Comparison of ENCODE assay signal across 17 cellular contexts in the genomic region with DNA sequence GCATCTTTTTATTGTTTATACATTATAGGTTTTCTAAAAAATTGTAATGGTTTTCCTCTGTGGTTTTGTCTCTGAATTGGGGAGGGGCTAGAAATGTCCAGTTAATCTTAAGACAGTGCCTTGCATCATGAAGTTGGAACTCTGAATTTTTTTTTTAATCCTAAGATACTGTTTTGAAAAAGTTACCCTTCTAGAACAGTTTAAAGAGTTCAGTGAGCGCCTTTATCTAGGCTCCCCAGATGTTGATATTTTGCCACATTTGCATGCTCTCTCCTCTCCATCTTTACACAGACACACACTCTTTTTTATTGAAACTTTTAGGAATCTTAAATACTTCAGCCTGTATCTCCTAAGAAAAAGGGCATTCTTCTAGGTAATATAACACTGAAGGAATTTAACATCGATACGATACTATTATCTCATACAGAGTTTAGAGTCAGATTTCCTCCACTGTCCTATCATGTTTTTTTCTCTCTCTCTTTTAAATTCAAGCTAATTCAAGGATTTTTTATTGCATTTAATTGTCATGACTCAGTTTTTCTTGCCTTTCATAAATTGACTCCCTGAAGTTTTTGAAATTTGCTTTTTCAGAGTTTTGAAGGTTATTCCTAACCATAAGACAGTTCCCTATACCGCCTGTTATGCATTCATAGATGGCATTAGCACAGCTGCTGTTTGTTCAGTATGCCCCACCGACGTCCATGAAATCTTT.
"Had no signal": no experiment of that assay in that cellular context is flagged by ENCODE, and none has a peak within 500 bp of the region (broad histone marks: within the 10 kb centered on the region; RNA-seq: fewer than 3 reads in every experiment).

No MANE protein-coding gene starts in this region.

- ATAC-seq: activated CD8-positive, alpha-beta T cell treated with anti-CD3 and anti-CD28 coated beads for 36 hours; esophagus mucosa; gastrocnemius medialis; left ventricle myocardium superior had no signal

- DNase-seq: activated CD4-positive, alpha-beta T cell treated with anti-CD3 and anti-CD28 coated beads, Interleukin-2, amount 10 ng/mL, durations not matched to agents 24 days and 14 days; activated CD4-positive, CD25-positive, alpha-beta regulatory T cell; activated CD8-positive, alpha-beta T cell treated with anti-CD3 and anti-CD28 coated beads for 36 hours; activated naive CD4-positive, alpha-beta T cell treated with Interleukin-2 at 50 U/mL for 16 hours; activated T-cell treated with anti-CD3 and anti-CD28 coated beads, Interleukin-2, amount 50 U/mL, for 24 hours; anterior cingulate cortex; caudate nucleus; gastrocnemius medialis; heart left ventricle; left ventricle myocardium superior; occipital lobe; posterior cingulate gyrus; stimulated activated naive CD4-positive, alpha-beta T cell; thyroid gland had no signal

- H3K27ac ChIP-seq: thyroid gland had no signal

- H3K9me3 Mint-ChIP-seq: activated CD4-positive, alpha-beta T cell treated with anti-CD3 and anti-CD28 coated beads, Interleukin-2, amount 10 ng/mL, durations not matched to agents 24 days and 14 days; activated CD8-positive, alpha-beta T cell treated with anti-CD3 and anti-CD28 coated beads for 36 hours; activated T-cell treated with anti-CD3 and anti-CD28 coated beads, Interleukin-2, amount 50 U/mL, for 24 hours; activated T-helper 2 cell treated with anti-CD3 and anti-CD28 coated beads, Interferon-gamma antibody, Interleukin-2, Interleukin-4, amounts not matched to agents 10 μg/mL and 5 μg/mL and 100 μg/mL, durations not matched to agents 14 hours and 24 hours and 36 hours had no signal

- H3K36me3 ChIP-seq: gastrocnemius medialis, heart left ventricle, thyroid gland had no signal

- H3K27me3 Mint-ChIP-seq: activated CD8-positive, alpha-beta T cell treated with anti-CD3 and anti-CD28 coated beads for 36 hours; activated T-cell treated with anti-CD3 and anti-CD28 coated beads, Interleukin-2, amount 50 U/mL, for 24 hours; brain had no signal

- H3K4me1 ChIP-seq: gastrocnemius medialis had no signal

- H3K4me1 Mint-ChIP-seq: activated CD4-positive, alpha-beta T cell treated with anti-CD3 and anti-CD28 coated beads, Interleukin-2, amount 10 ng/mL, durations not matched to agents 24 days and 14 days had no signal

- H3K27me3 ChIP-seq: gastrocnemius medialis, heart left ventricle, thyroid gland had no signal

- H3K4me3 Mint-ChIP-seq: activated CD4-positive, alpha-beta T cell treated with anti-CD3 and anti-CD28 coated beads, Interleukin-2, amount 10 ng/mL, durations not matched to agents 24 days and 14 days; activated CD8-positive, alpha-beta T cell treated with anti-CD3 and anti-CD28 coated beads for 36 hours; activated T-cell treated with anti-CD3 and anti-CD28 coated beads, Interleukin-2, amount 50 U/mL, for 24 hours; brain had no signal

- H3K27ac Mint-ChIP-seq: activated CD4-positive, alpha-beta T cell treated with anti-CD3 and anti-CD28 coated beads, Interleukin-2, amount 10 ng/mL, durations not matched to agents 24 days and 14 days; activated CD8-positive, alpha-beta T cell treated with anti-CD3 and anti-CD28 coated beads for 36 hours; activated T-cell treated with anti-CD3 and anti-CD28 coated beads, Interleukin-2, amount 50 U/mL, for 24 hours; activated T-helper 2 cell treated with anti-CD3 and anti-CD28 coated beads, Interferon-gamma antibody, Interleukin-2, Interleukin-4, amounts not matched to agents 10 μg/mL and 5 μg/mL and 100 μg/mL, durations not matched to agents 14 hours and 24 hours and 36 hours had no signal

- H3K4me3 ChIP-seq: gastrocnemius medialis, thyroid gland had no signal

- H3K9me3 ChIP-seq: gastrocnemius medialis, heart left ventricle, thyroid gland had no signal
